ENCODE assay signal across 1 cellular context in genomic region chr18:44625367-44625766, GRCh38.
TF ChIP-seq lines count a peak whose summit lies in the region.

No MANE protein-coding gene starts in this region.

TF ChIP-seq in WTC11, 78 proteins besides CTCF, POLR2A, EP300 and RAD21 (continued from another document):
- TF ChIP-seq AFF4 (CRISPR knock-in tag; IDR thresholded peaks at IDR 0.05; ENCODE audit: borderline replicate concordance) (no peak), PRRX2 (CRISPR knock-in tag; IDR thresholded peaks at IDR 0.05) (no peak), IRF1 (CRISPR knock-in tag; IDR thresholded peaks at IDR 0.05) (no peak), ZNF423 (CRISPR knock-in tag; IDR thresholded peaks at IDR 0.05) (no peak), ATF3 (CRISPR knock-in tag; conservative IDR thresholded peaks at IDR 0.05) (no peak), ZNF138 (CRISPR knock-in tag; conservative IDR thresholded peaks at IDR 0.05) (no peak)
TF ChIP-seq in WTC11: peak in this region for 0.
